ENCODE assay signal across 13 cellular contexts in genomic region chr3:14822875-14823807, GRCh38. TPM values are rescaled to one million over a fixed set of nuclear protein-coding genes. Genes with fewer than 3 reads are reported as not detected.
DNase-seq lines count a peak whose midpoint lies in the region; ATAC-seq and TF ChIP-seq lines count a peak whose summit lies in the region.
"Had no signal": no experiment of that assay in that cellular context is flagged by ENCODE, and none has a peak within 500 bp of the region (broad histone marks: within the 10 kb centered on the region; RNA-seq: fewer than 3 reads in every experiment).

No MANE protein-coding gene starts in this region.

- H3K27me3 Mint-ChIP-seq in WTC11 (ENCODE audit: low read depth): no peaks in the 10 kb centered on the region
- H3K27me3 Mint-ChIP-seq in activated CD4-positive, alpha-beta memory T cell treated with anti-CD3 and anti-CD28 coated beads for 36 hours: peaks cover 10% of the 10 kb centered on the region

- H3K27ac Mint-ChIP-seq in WTC11: no peak overlapping the region
- H3K27ac Mint-ChIP-seq in activated CD4-positive, alpha-beta memory T cell treated with anti-CD3 and anti-CD28 coated beads for 36 hours: no peak overlapping the region

- CTCF ChIA-PET in WTC11 (lab: Charles Lee): interaction anchor here (0.8 to 2.2 kb wide), 11 partner anchors 9 to 98 kb away, joined by 3 to 8 read pairs (median 3); no protein-coding TSS in a partner anchor
- CTCF ChIA-PET in activated CD4-positive, alpha-beta memory T cell treated with anti-CD3 and anti-CD28 coated beads for 36 hours (lab: Charles Lee): no interaction called here

- H3K27me3 ChIP-seq in heart left ventricle (peaks cover 0 to 9% (median 0%) of the 10 kb centered on the region in 9 donors), upper lobe of left lung (no peaks in the 10 kb centered on the region)
- H3K27me3 ChIP-seq: tibial nerve had no signal

- 0 out of 2 replicates have a peak overlapping the region, but pooled peaks have one; percentile 26 for H3K4me3 Mint-ChIP-seq in WTC11
- H3K4me3 Mint-ChIP-seq in activated CD4-positive, alpha-beta memory T cell treated with anti-CD3 and anti-CD28 coated beads for 36 hours: no peak overlapping the region

- TF ChIP-seq POLR2A in heart left ventricle (IDR thresholded peaks at IDR 0.05): no peak
- no peak for TF ChIP-seq POLR2A in upper lobe of left lung (IDR thresholded peaks at IDR 0.05)

- POLR2A ChIA-PET in WTC11 (lab: Charles Lee): no interaction called here
- POLR2A ChIA-PET in activated CD4-positive, alpha-beta memory T cell treated with anti-CD3 and anti-CD28 coated beads for 36 hours (lab: Charles Lee): no interaction called here

- H3K4me1 ChIP-seq in heart left ventricle (peaks cover 0 to 50% (median 23%) of the 10 kb centered on the region in 12 donors), upper lobe of left lung (peaks cover 13 to 27% (median 21%) of the 10 kb centered on the region in 4 donors)
- H3K4me1 ChIP-seq: SJSA1 had no signal

- no peaks in the 10 kb centered on the region for H3K9me3 Mint-ChIP-seq in WTC11
- no peaks in the 10 kb centered on the region for H3K9me3 Mint-ChIP-seq in activated CD4-positive, alpha-beta memory T cell treated with anti-CD3 and anti-CD28 coated beads for 36 hours

- WGBS in heart left ventricle, 4 donors: 33 to 40% (median 37%) methylated on average over 12 of the region's 12 CpGs
- 32 to 35% methylated on average over 12 of the region's 12 CpGs for WGBS in upper lobe of left lung, 2 donors

- no peak overlapping the region for H3K4me3 ChIP-seq in heart left ventricle
- H3K4me3 ChIP-seq in upper lobe of left lung: no peak overlapping the region
- H3K4me3 ChIP-seq: SJSA1, tibial nerve had no signal

- H3K9me3 ChIP-seq in heart left ventricle (no peaks in the 10 kb centered on the region), upper lobe of left lung (no peaks in the 10 kb centered on the region)
- H3K9me3 ChIP-seq: SJSA1, tibial nerve had no signal

- H3K36me3 ChIP-seq in heart left ventricle: peaks cover 0 to 49% (median 15%) of the 10 kb centered on the region in 9 donors
- peaks cover 0 to 30% (median 15%) of the 10 kb centered on the region in 4 donors for H3K36me3 ChIP-seq in upper lobe of left lung
- H3K36me3 ChIP-seq: SJSA1 had no signal

- intact Hi-C loops in heart left ventricle (cut with DNase I): no loop called here
- intact Hi-C loops in cardiac septum (cut with DNase I): no loop called here
- intact Hi-C loops in activated CD4-positive, alpha-beta memory T cell treated with anti-CD3 and anti-CD28 coated beads for 36 hours (cut with micrococcal nuclease): no loop called here

- ATAC-seq in heart left ventricle: peak; percentile 25 to 80 (median 35)
- peak; percentile 83 for ATAC-seq in WTC11
- peak; percentile 31 for ATAC-seq in left lobe of liver
- ATAC-seq in upper lobe of left lung (ENCODE audit: low FRiP score in 2 of 2): peak in 1 of 2 donors; percentile 55
- no peak for ATAC-seq in GM19324 (IDR thresholded peaks at IDR 0.05; ENCODE audit: low FRiP score, unreplicated experiment)

- DNase-seq in heart left ventricle: peak in 1 of 5 donors; percentile 21
- no peak for DNase-seq in cardiac septum (ENCODE audit: low spot score)
- no peak for DNase-seq in WTC11 (ENCODE audit: low spot score)
- no peak for DNase-seq in left lobe of liver (ENCODE audit: low spot score)
- no peak for DNase-seq in upper lobe of left lung
- no peak for DNase-seq in DMS 273 (lab: John Stamatoyannopoulos, UW; ENCODE audit: unreplicated experiment)
- DNase-seq in activated CD4-positive, alpha-beta memory T cell treated with anti-CD3 and anti-CD28 coated beads for 36 hours: no peak
- DNase-seq: activated gamma-delta T cell treated with Interleukin-2 at 50 U/mL for 16 hours, foreskin fibroblast had no signal

- TF ChIP-seq CTCF in heart left ventricle (IDR thresholded peaks at IDR 0.05) (peak in 1 of 12 donors; percentile 15), WTC11 (IDR thresholded peaks at IDR 0.05) (no peak), upper lobe of left lung (IDR thresholded peaks at IDR 0.05) (no peak)

- peaks cover 5% of the 10 kb centered on the region; the same call in 1 of the 2 replicates for H3K36me3 Mint-ChIP-seq in WTC11
- no peaks in the 10 kb centered on the region for H3K36me3 Mint-ChIP-seq in activated CD4-positive, alpha-beta memory T cell treated with anti-CD3 and anti-CD28 coated beads for 36 hours

- H3K4me1 Mint-ChIP-seq in WTC11: peaks cover 30% of the 10 kb centered on the region
- H3K4me1 Mint-ChIP-seq in activated CD4-positive, alpha-beta memory T cell treated with anti-CD3 and anti-CD28 coated beads for 36 hours (ENCODE audit: low read depth): no peaks in the 10 kb centered on the region

- H3K27ac ChIP-seq in heart left ventricle: peak overlapping the region in 8 of 12 donors; percentile 12 to 76 (median 44)
- H3K27ac ChIP-seq in upper lobe of left lung: peak overlapping the region in 3 of 4 donors; percentile 33 to 62 (median 46)
- H3K27ac ChIP-seq: SJSA1 had no signal

- no peak for TF ChIP-seq EP300 in upper lobe of left lung (IDR thresholded peaks at IDR 0.05)

TF ChIP-seq in WTC11, 78 proteins besides CTCF, POLR2A, EP300 and RAD21:
- no peak for TF ChIP-seq CREB1 (CRISPR knock-in tag; IDR thresholded peaks at IDR 0.05)
- TF ChIP-seq CDX4 (CRISPR knock-in tag; IDR thresholded peaks at IDR 0.05; ENCODE audit: borderline replicate concordance): no peak
- TF ChIP-seq RORB (CRISPR knock-in tag; IDR thresholded peaks at IDR 0.05): no peak
- no peak for TF ChIP-seq FOXK1 (CRISPR knock-in tag; IDR thresholded peaks at IDR 0.05)

RNA-seq across cellular contexts. Expression of gene FGD5, which starts 4.4 kb away (rescaled TPM):
- total RNA-seq in heart left ventricle (10 to 100 TPM; 10.2 to 22.5 (median 15.1) TPM), cardiac septum (15.6 TPM), WTC11 (2021) (18.3 to 20.0 TPM (median 19.3 TPM) in 3 replicates), left lobe of liver (4.2 TPM), upper lobe of left lung (10 to 100 TPM; 26.8 to 90.4 (median 57.2) TPM)
- polyA plus RNA-seq in heart left ventricle: 10 to 100 TPM in 1 of 2 donors, 1 to 10 TPM in 1; 6.4 to 12.8 TPM
- under 1 TPM in 1 of 2 experiments, not detected in 1; 0.12 TPM for total RNA-seq in activated CD4-positive, alpha-beta memory T cell treated with anti-CD3 and anti-CD28 coated beads for 36 hours
- total RNA-seq: activated CD8-positive, alpha-beta memory T cell treated with anti-CD3 and anti-CD28 coated beads for 36 hours; SJSA1 had no signal
